In genomic region chr3:123743121-123743520, GRCh38 we compare ENCODE assay signal across 20 cellular contexts.
DNase-seq lines count a peak whose midpoint lies in the region; ATAC-seq, FAIRE-seq and TF ChIP-seq lines count a peak whose summit lies in the region.
"Had no signal": no experiment of that assay in that cellular context is flagged by ENCODE, and none has a peak within 500 bp of the region (broad histone marks: within the 10 kb centered on the region; RNA-seq: fewer than 3 reads in every experiment).

No MANE protein-coding gene starts in this region.

- H3K4me1 ChIP-seq in kidney (ENCODE audit: control insufficient read depth in 1 of 2, insufficient read depth in 1 of 2, low read depth in 1 of 2, low read length in 2 of 2), result peaks cover 3 to 5% of the 10 kb centered on the region in 2 donors
- H3K4me1 ChIP-seq: BE2C had no signal

- no peak overlapping the region for H3K4me3 ChIP-seq in kidney (ENCODE audit: low read length in 2 of 2)

- no peaks in the 10 kb centered on the region for H3K9me3 ChIP-seq in kidney (ENCODE audit: control insufficient read depth in 1 of 2, low read length in 2 of 2)
- H3K9me3 ChIP-seq: BE2C had no signal

- peak overlapping the region in 1 of 2 donors; percentile 14 for H3K27ac ChIP-seq in kidney (ENCODE audit: low read depth in 2 of 2, low read length in 2 of 2)

- intact Hi-C loops in kidney (cut with DNase I), result no loop called here

- TF ChIP-seq CTCF in chondrocyte (IDR thresholded peaks at IDR 0.05) (no peak), kidney (IDR thresholded peaks at IDR 0.05; ENCODE audit: borderline replicate concordance, extremely low read depth, insufficient read depth) (no peak)

- no peaks in the 10 kb centered on the region for H3K27me3 Mint-ChIP-seq in chondrocyte (ENCODE audit: low read depth)

- DNase-seq in AG08395 (ENCODE audit: low spot score), result peak; percentile 25
- DNase-seq in HCEC 1CT, result peak; percentile 33
- DNase-seq in chondrocyte (ENCODE audit: low spot score), result no peak
- no peak for DNase-seq in kidney
- no peak for DNase-seq in iPS-NIHi7 (ENCODE audit: extremely low spot score)
- no peak for DNase-seq in NCI-H526 (lab: John Stamatoyannopoulos, UW)
- DNase-seq in activated naive CD4-positive, alpha-beta T cell treated with Interleukin-2 at 50 U/mL for 16 hours, result no peak
- DNase-seq: 8988T; BE2C; Calu3; CD4-positive, alpha-beta memory T cell; KG1; NCI-H187; NCI-H2227 treated with DMSO at 0.1 percent for 48 hours; NCI-H510A treated with DMSO at 0.1 percent for 48 hours; NCI-H82; OCI-M1; SHP77 had no signal

- no peak for ATAC-seq in GM21786 (IDR thresholded peaks at IDR 0.05; ENCODE audit: unreplicated experiment)

- H3K36me3 ChIP-seq in kidney (ENCODE audit: control insufficient read depth in 1 of 2, insufficient read depth in 2 of 2, low read length in 2 of 2), result no peaks in the 10 kb centered on the region
- H3K36me3 ChIP-seq: BE2C had no signal

- no peaks in the 10 kb centered on the region for H3K9me3 Mint-ChIP-seq in chondrocyte (ENCODE audit: low read depth)
- H3K9me3 Mint-ChIP-seq: CD4-positive, alpha-beta memory T cell had no signal

- H3K36me3 Mint-ChIP-seq in chondrocyte (ENCODE audit: low read depth), result peaks cover 7% of the 10 kb centered on the region
- H3K36me3 Mint-ChIP-seq: CD4-positive, alpha-beta memory T cell had no signal

- peak overlapping the region; percentile 13 for H3K27ac Mint-ChIP-seq in chondrocyte (ENCODE audit: unreplicated experiment)
- H3K27ac Mint-ChIP-seq: CD4-positive, alpha-beta memory T cell had no signal

- peaks cover 31% of the 10 kb centered on the region for H3K4me1 Mint-ChIP-seq in chondrocyte (ENCODE audit: low read depth)
- H3K4me1 Mint-ChIP-seq: CD4-positive, alpha-beta memory T cell had no signal

- no peak overlapping the region for H3K4me3 Mint-ChIP-seq in chondrocyte (ENCODE audit: unreplicated experiment)
- H3K4me3 Mint-ChIP-seq: CD4-positive, alpha-beta memory T cell had no signal

- no peak overlapping the region for H3K9ac ChIP-seq in kidney (ENCODE audit: low read length in 2 of 2)

- peak; percentile 65 for FAIRE-seq in kidney (lab: Jason Lieb, UNC)
- FAIRE-seq: H1 had no signal

Comparison
In these comparisons a context has a peak if more than half of its experiments do, and no peak if none do; other contexts are left out.
1. DNase-seq: peak in AG08395 (single experiment) and HCEC 1CT (single experiment); none in chondrocyte (single experiment), kidney (single experiment), iPS-NIHi7 (single experiment), NCI-H526 (0 of 2) and activated naive CD4-positive, alpha-beta T cell treated with Interleukin-2 at 50 U/mL for 16 hours (single experiment).